21 cellular contexts compared by ENCODE assay signal in the genomic region with DNA sequence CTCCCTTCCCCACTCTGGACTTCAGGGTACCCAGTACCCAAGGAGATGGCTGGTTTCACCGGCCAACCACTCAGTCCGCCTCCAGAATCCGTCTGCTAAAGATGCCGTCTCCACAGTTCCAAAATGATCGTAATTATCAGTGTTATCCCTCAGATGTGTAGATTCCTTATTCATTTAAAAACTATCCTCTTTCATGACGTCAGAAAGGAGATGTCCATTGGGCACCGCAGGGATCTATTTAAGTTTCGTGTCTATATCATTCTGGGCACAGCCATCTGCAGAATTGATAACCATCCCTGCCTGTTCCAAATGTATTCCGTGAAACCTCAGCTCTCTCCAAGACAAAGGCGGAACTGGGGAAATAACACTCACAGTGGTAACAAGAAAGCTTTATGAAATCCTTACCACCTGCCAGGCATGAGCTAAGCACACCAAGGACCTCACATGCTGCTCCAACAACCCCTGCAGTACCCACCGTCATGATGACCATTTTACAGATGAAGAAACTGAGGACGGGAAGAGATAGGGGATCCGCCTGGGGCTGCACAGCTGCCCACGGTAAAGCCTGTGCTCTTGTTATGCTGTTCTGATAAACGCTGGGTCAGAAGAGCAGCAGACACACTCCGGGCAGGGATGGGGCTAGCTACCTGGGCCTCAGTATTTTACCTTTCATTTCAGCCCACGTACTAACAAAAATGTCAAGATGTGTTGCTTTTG.
DNase-seq lines count a peak whose midpoint lies in the region; ATAC-seq and TF ChIP-seq lines count a peak whose summit lies in the region.
"Had no signal": no experiment of that assay in that cellular context is flagged by ENCODE, and none has a peak within 500 bp of the region (broad histone marks: within the 10 kb centered on the region; RNA-seq: fewer than 3 reads in every experiment).

No MANE protein-coding gene starts in this region.

- 84% methylated on average over 17 of the region's 17 CpGs for WGBS in right cardiac atrium

- no peak for DNase-seq in activated naive CD4-positive, alpha-beta T cell (lab: John Stamatoyannopoulos, UW)
- DNase-seq in activated CD8-positive, alpha-beta T cell treated with anti-CD3 and anti-CD28 coated beads for 36 hours = no peak
- no peak for DNase-seq in central memory CD8-positive, alpha-beta T cell (ENCODE audit: low spot score in 2 of 2)
- no peak for DNase-seq in GM13977 (ENCODE audit: low spot score)
- DNase-seq in right cardiac atrium = no peak
- DNase-seq in cortex of kidney (lab: John Stamatoyannopoulos, UW) = no peak
- DNase-seq: activated CD4-positive, alpha-beta T cell treated with anti-CD3 and anti-CD28 coated beads, Interleukin-2, amount 50 U/mL, for 1 hour; DMS79; effector CD4-positive, alpha-beta T cell; foreskin melanocyte; HCEC 1CT; immature natural killer cell; NCI-H1105 treated with DMSO at 0.1 percent for 48 hours; NCI-H2081 treated with DMSO at 0.1 percent for 48 hours; NCI-H446; nephron progenitor cell had no signal

- ATAC-seq in activated CD8-positive, alpha-beta T cell treated with anti-CD3 and anti-CD28 coated beads for 36 hours = no peak
- no peak for ATAC-seq in central memory CD8-positive, alpha-beta T cell (replicated peaks; ENCODE audit: extremely low read depth, poor library complexity, severe bottlenecking)
- ATAC-seq in right cardiac atrium = no peak
- ATAC-seq: left lobe of liver had no signal

- H3K36me3 Mint-ChIP-seq in activated naive CD4-positive, alpha-beta T cell treated with anti-CD3 and anti-CD28 coated beads, Interleukin-2, amount 50 U/mL, for 24 hours = peaks cover 11% of the 10 kb centered on the region
- peaks cover 69% of the 10 kb centered on the region for H3K36me3 Mint-ChIP-seq in activated CD8-positive, alpha-beta T cell treated with anti-CD3 and anti-CD28 coated beads for 36 hours (ENCODE audit: low read depth)
- peaks cover 48% of the 10 kb centered on the region for H3K36me3 Mint-ChIP-seq in central memory CD8-positive, alpha-beta T cell (ENCODE audit: insufficient read depth)
- H3K36me3 Mint-ChIP-seq: immature natural killer cell had no signal

- POLR2A ChIA-PET in activated CD8-positive, alpha-beta T cell treated with anti-CD3 and anti-CD28 coated beads for 36 hours (lab: Charles Lee) = interaction anchor here (0.7 to 1.8 kb wide), 2 partner anchors 10 to 13 kb away, joined by 3 to 4 read pairs; no protein-coding TSS in a partner anchor

- H3K4me3 Mint-ChIP-seq in activated naive CD4-positive, alpha-beta T cell treated with anti-CD3 and anti-CD28 coated beads, Interleukin-2, amount 50 U/mL, for 24 hours = peak overlapping the region; percentile 84
- H3K4me3 Mint-ChIP-seq in activated CD8-positive, alpha-beta T cell treated with anti-CD3 and anti-CD28 coated beads for 36 hours = peak overlapping the region; percentile 68
- H3K4me3 Mint-ChIP-seq in central memory CD8-positive, alpha-beta T cell = peak overlapping the region; percentile 59
- H3K4me3 Mint-ChIP-seq: nephron progenitor cell had no signal

- intact Hi-C loops in activated CD8-positive, alpha-beta T cell treated with anti-CD3 and anti-CD28 coated beads for 36 hours (cut with micrococcal nuclease) = loop anchor here (10.0 kb wide), 2 partner anchors 247 to 997 kb away; no protein-coding TSS in a partner anchor
- intact Hi-C loops in right cardiac atrium (cut with DNase I) = no loop called here

- H3K4me1 Mint-ChIP-seq in activated naive CD4-positive, alpha-beta T cell treated with anti-CD3 and anti-CD28 coated beads, Interleukin-2, amount 50 U/mL, for 24 hours = peaks cover 90% of the 10 kb centered on the region
- peaks cover 95% of the 10 kb centered on the region for H3K4me1 Mint-ChIP-seq in activated CD8-positive, alpha-beta T cell treated with anti-CD3 and anti-CD28 coated beads for 36 hours (ENCODE audit: low read depth)
- H3K4me1 Mint-ChIP-seq in central memory CD8-positive, alpha-beta T cell = peaks cover 81% of the 10 kb centered on the region

- no peaks in the 10 kb centered on the region for H3K9me3 Mint-ChIP-seq in activated naive CD4-positive, alpha-beta T cell treated with anti-CD3 and anti-CD28 coated beads, Interleukin-2, amount 50 U/mL, for 24 hours
- no peaks in the 10 kb centered on the region for H3K9me3 Mint-ChIP-seq in activated CD8-positive, alpha-beta T cell treated with anti-CD3 and anti-CD28 coated beads for 36 hours
- H3K9me3 Mint-ChIP-seq in central memory CD8-positive, alpha-beta T cell = no peaks in the 10 kb centered on the region
- H3K9me3 Mint-ChIP-seq: immature natural killer cell, nephron progenitor cell had no signal

- no peak overlapping the region for H3K4me3 ChIP-seq in right cardiac atrium (ENCODE audit: low read length)
- H3K4me3 ChIP-seq: ascending aorta, thoracic aorta, vagina had no signal

- H3K27ac ChIP-seq in right cardiac atrium (ENCODE audit: low read length) = no peak overlapping the region
- H3K27ac ChIP-seq: ascending aorta, thoracic aorta, vagina had no signal

- no peaks in the 10 kb centered on the region for H3K27me3 ChIP-seq in right cardiac atrium (ENCODE audit: control insufficient read depth, insufficient read depth)
- H3K27me3 ChIP-seq: ascending aorta, vagina had no signal

- CTCF ChIA-PET in activated CD8-positive, alpha-beta T cell treated with anti-CD3 and anti-CD28 coated beads for 36 hours (lab: Charles Lee) = interaction anchor here (1.0 to 1.6 kb wide), 2 partner anchors 55 to 90 kb away, joined by 3 read pairs; partner anchors contain the start of gene BCL11B

- in situ Hi-C loops in GM13977 (cut with MboI; ENCODE audit: low pct_unique_long_range_greater_than_20kb, low sequenced_read_pairs, unreplicated experiment) = no loop called here

- no peaks in the 10 kb centered on the region for H3K9me3 ChIP-seq in right cardiac atrium (ENCODE audit: control insufficient read depth, low read length)
- H3K9me3 ChIP-seq: ascending aorta, thoracic aorta, vagina had no signal

- peak overlapping the region; percentile 99 for H3K27ac Mint-ChIP-seq in activated naive CD4-positive, alpha-beta T cell treated with anti-CD3 and anti-CD28 coated beads, Interleukin-2, amount 50 U/mL, for 24 hours
- H3K27ac Mint-ChIP-seq in activated CD8-positive, alpha-beta T cell treated with anti-CD3 and anti-CD28 coated beads for 36 hours = peak overlapping the region; percentile 94
- H3K27ac Mint-ChIP-seq in central memory CD8-positive, alpha-beta T cell (ENCODE audit: low read depth) = peak overlapping the region; percentile 97
- H3K27ac Mint-ChIP-seq: nephron progenitor cell had no signal

- no peaks in the 10 kb centered on the region for H3K4me1 ChIP-seq in right cardiac atrium (ENCODE audit: control insufficient read depth, insufficient read depth, low read length)
- H3K4me1 ChIP-seq: ascending aorta had no signal

- TF ChIP-seq CTCF in activated CD8-positive, alpha-beta T cell treated with anti-CD3 and anti-CD28 coated beads for 36 hours (IDR thresholded peaks at IDR 0.05) = no peak
- no peak for TF ChIP-seq CTCF in GM13977 (IDR thresholded peaks at IDR 0.05; ENCODE audit: extremely low read depth, insufficient read depth, missing control alignments)

- no peaks in the 10 kb centered on the region for H3K27me3 Mint-ChIP-seq in activated naive CD4-positive, alpha-beta T cell treated with anti-CD3 and anti-CD28 coated beads, Interleukin-2, amount 50 U/mL, for 24 hours
- no peaks in the 10 kb centered on the region for H3K27me3 Mint-ChIP-seq in activated CD8-positive, alpha-beta T cell treated with anti-CD3 and anti-CD28 coated beads for 36 hours
- H3K27me3 Mint-ChIP-seq in central memory CD8-positive, alpha-beta T cell = no peaks in the 10 kb centered on the region
